In the genomic region with DNA sequence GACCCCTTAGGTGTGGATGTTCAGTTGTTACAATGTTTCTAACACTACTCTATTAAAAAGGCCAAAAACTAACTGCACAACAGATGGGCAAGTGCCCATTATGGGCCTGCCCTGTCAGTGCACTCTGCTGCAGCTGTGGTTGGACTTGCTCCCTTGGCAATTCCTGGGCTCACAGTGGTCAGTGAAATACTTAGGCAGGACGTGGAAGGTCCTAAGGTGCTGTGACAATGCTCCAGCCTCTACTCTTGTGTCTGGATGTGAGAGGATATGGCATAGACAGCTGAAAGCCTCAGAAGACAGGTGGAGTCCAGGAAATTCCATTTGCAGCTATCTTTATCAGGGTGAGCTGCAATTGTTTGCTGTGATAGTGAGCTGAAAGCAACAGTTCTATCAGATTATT, we compare ENCODE assay signal across 20 cellular contexts.
"Had no signal": no experiment of that assay in that cellular context is flagged by ENCODE, and none has a peak within 500 bp of the region (broad histone marks: within the 10 kb centered on the region; RNA-seq: fewer than 3 reads in every experiment).

No MANE protein-coding gene starts in this region.

- ATAC-seq: natural killer cell had no signal

- H3K4me1 ChIP-seq: left ventricle myocardium inferior, right atrium auricular region, tibial nerve, vagina had no signal

- H3K27ac Mint-ChIP-seq: activated CD4-positive, alpha-beta memory T cell treated with anti-CD3 and anti-CD28 coated beads, Interleukin-2, amount 10 ng/mL, durations not matched to agents 7 days and 5 days; activated naive CD4-positive, alpha-beta T cell treated with anti-CD3 and anti-CD28 coated beads, Interleukin-2, amount 50 U/mL, for 24 hours; natural killer cell; progenitor cell of endocrine pancreas had no signal

- H3K4me3 Mint-ChIP-seq: activated CD4-positive, alpha-beta memory T cell treated with anti-CD3 and anti-CD28 coated beads, Interleukin-2, amount 10 ng/mL, durations not matched to agents 7 days and 5 days; activated naive CD4-positive, alpha-beta T cell treated with anti-CD3 and anti-CD28 coated beads, Interleukin-2, amount 50 U/mL, for 24 hours; natural killer cell; WTC11 had no signal

- H3K4me1 Mint-ChIP-seq: activated naive CD4-positive, alpha-beta T cell treated with anti-CD3 and anti-CD28 coated beads, Interleukin-2, amount 50 U/mL, for 24 hours; natural killer cell had no signal

- H3K4me3 ChIP-seq: esophagus muscularis mucosa, left ventricle myocardium inferior, right atrium auricular region, skin epidermis, tibial nerve, vagina had no signal

- FAIRE-seq: colon, kidney had no signal

- H3K9me3 Mint-ChIP-seq: activated CD4-positive, alpha-beta memory T cell treated with anti-CD3 and anti-CD28 coated beads, Interleukin-2, amount 10 ng/mL, durations not matched to agents 7 days and 5 days; activated naive CD4-positive, alpha-beta T cell treated with anti-CD3 and anti-CD28 coated beads, Interleukin-2, amount 50 U/mL, for 24 hours; natural killer cell; WTC11 had no signal

- DNase-seq: activated CD4-positive, alpha-beta memory T cell treated with anti-CD3 and anti-CD28 coated beads, Interleukin-2, amount 10 ng/mL, durations not matched to agents 7 days and 5 days; activated CD4-positive, alpha-beta T cell treated with anti-CD3 and anti-CD28 coated beads for 4 hours; activated effector memory CD4-positive, alpha-beta T cell treated with anti-CD3 and anti-CD28 coated beads, Interleukin-2, amount 50 U/mL, for 16 hours; activated T-cell treated with anti-CD3 and anti-CD28 coated beads, Interleukin-2, amount 50 U/mL, for 48 hours; hippocampal formation; kidney; left ventricle myocardium inferior; natural killer cell; nucleus accumbens; stimulated activated CD4-positive, alpha-beta T cell treated with anti-CD3 and anti-CD28 coated beads, Interleukin-4, amount 100 ng/mL, for 24 hours; stimulated activated naive CD4-positive, alpha-beta T cell had no signal

- H3K36me3 Mint-ChIP-seq: activated naive CD4-positive, alpha-beta T cell treated with anti-CD3 and anti-CD28 coated beads, Interleukin-2, amount 50 U/mL, for 24 hours; natural killer cell; WTC11 had no signal

- H3K36me3 ChIP-seq: esophagus muscularis mucosa, left ventricle myocardium inferior, right atrium auricular region, tibial nerve, vagina had no signal

- H3K27ac ChIP-seq: esophagus muscularis mucosa, left ventricle myocardium inferior, right atrium auricular region, skin epidermis, tibial nerve, vagina had no signal

- H3K27me3 ChIP-seq: esophagus muscularis mucosa, right atrium auricular region, tibial nerve, vagina had no signal

- H3K9me3 ChIP-seq: esophagus muscularis mucosa, left ventricle myocardium inferior, right atrium auricular region, tibial nerve, vagina had no signal
